27 cellular contexts compared by ENCODE assay signal in genomic region chrX:22689290-22689689, GRCh38.
DNase-seq lines count a peak whose midpoint lies in the region; ATAC-seq and TF ChIP-seq lines count a peak whose summit lies in the region.
"Had no signal": no experiment of that assay in that cellular context is flagged by ENCODE, and none has a peak within 500 bp of the region (broad histone marks: within the 10 kb centered on the region; RNA-seq: fewer than 3 reads in every experiment).

No MANE protein-coding gene starts in this region.

- ATAC-seq in GM18870 (IDR thresholded peaks at IDR 0.05; ENCODE audit: unreplicated experiment) (no peak), HG03045 (IDR thresholded peaks at IDR 0.05; ENCODE audit: unreplicated experiment) (no peak)
- ATAC-seq: activated T-cell treated with anti-CD3 and anti-CD28 coated beads, Interleukin-2, amount 50 U/mL, for 4 hours; left lung; natural killer cell treated with Interleukin-12 subunit alpha and Interleukin-12 subunit beta and Interleukin-15 and Interleukin-18, amount 100 ng/mL, for 72 hours; pancreas; stimulated activated naive B cell treated with anti-CD40 and anti-IgM and Interleukin-4, amounts not matched to agents 10 μg/mL and 1 μg/mL and 100 μg/mL, for 72 hours had no signal

- H3K27ac ChIP-seq in HUES6 (ENCODE audit: low read depth, low read length), result peak overlapping the region; percentile 84
- H3K27ac ChIP-seq in left ventricle myocardium inferior (replicated peaks), result no peak overlapping the region
- H3K27ac ChIP-seq: adrenal gland, heart left ventricle, HL-60, left lung, pancreas, right atrium auricular region had no signal

- H3K9ac ChIP-seq in HUES6 (ENCODE audit: low read length), result peak overlapping the region; percentile 43

- peak; percentile 27 for DNase-seq in EH (ENCODE audit: low read depth)
- peak; percentile 52 for DNase-seq in dermis blood vessel endothelial cell
- DNase-seq in kidney tubule cell (ENCODE audit: low spot score), result peak; percentile 4
- no peak for DNase-seq in activated gamma-delta T cell (lab: John Stamatoyannopoulos, UW)
- no peak for DNase-seq in left ventricle myocardium inferior
- DNase-seq: activated CD4-positive, alpha-beta T cell treated with anti-CD3 and anti-CD28 coated beads, Interleukin-2, amount 10 ng/mL, durations not matched to agents 24 days and 14 days; activated naive CD4-positive, alpha-beta T cell treated with Interleukin-2 at 50 U/mL for 16 hours; activated T-cell treated with anti-CD3 and anti-CD28 coated beads, Interleukin-2, amount 50 U/mL, for 4 hours; DMS79 treated with DMSO at 0.1 percent for 48 hours; heart left ventricle; left lung; NCI-H1092; NCI-H1930; NCI-H345; NCI-H82; pancreas; stimulated activated CD4-positive, alpha-beta T cell treated with anti-CD3 and anti-CD28 coated beads, Interleukin-12 subunit alpha, Interleukin-12 subunit beta, amount 100 ng/mL, for 4 hours; stimulated activated CD4-positive, alpha-beta T cell treated with anti-CD3 and anti-CD28 coated beads, Interleukin-4, amount 100 ng/mL, for 24 hours; stimulated activated naive B cell treated with anti-CD40 and anti-IgM and Interleukin-4, amounts not matched to agents 10 μg/mL and 1 μg/mL and 100 μg/mL, for 72 hours; uterus had no signal

- no peaks in the 10 kb centered on the region for H3K36me3 ChIP-seq in HUES6 (ENCODE audit: control insufficient read depth, insufficient read depth, low read length)
- H3K36me3 ChIP-seq in left ventricle myocardium inferior, result no peaks in the 10 kb centered on the region
- H3K36me3 ChIP-seq: adrenal gland, heart left ventricle, left lung, pancreas, right atrium auricular region, uterus had no signal

- H3K4me3 ChIP-seq in HUES6 (ENCODE audit: low read depth, low read length) (no peak overlapping the region), left ventricle myocardium inferior (no peak overlapping the region)
- H3K4me3 ChIP-seq: adrenal gland, heart left ventricle, left lung, pancreas, right atrium auricular region, uterus had no signal

- no peaks in the 10 kb centered on the region; the same call in 1 of the 2 replicates for H3K27me3 ChIP-seq in HUES6 (ENCODE audit: control insufficient read depth, insufficient read depth, low read length)
- no peaks in the 10 kb centered on the region for H3K27me3 ChIP-seq in left ventricle myocardium inferior (ENCODE audit: low read depth)
- H3K27me3 ChIP-seq: adrenal gland, heart left ventricle, left lung, right atrium auricular region, uterus had no signal

- TF ChIP-seq CTCF in left ventricle myocardium inferior (IDR thresholded peaks at IDR 0.05; ENCODE audit: borderline replicate concordance), result no peak

- peaks cover 22% of the 10 kb centered on the region for H3K4me1 ChIP-seq in HUES6 (ENCODE audit: control insufficient read depth, insufficient read depth, low read length)
- no peaks in the 10 kb centered on the region for H3K4me1 ChIP-seq in left ventricle myocardium inferior
- H3K4me1 ChIP-seq: adrenal gland, heart left ventricle, left lung, pancreas, right atrium auricular region, uterus had no signal

- H3K9me3 ChIP-seq in HUES6 (ENCODE audit: control insufficient read depth, insufficient read depth, low read depth, low read length), result no peaks in the 10 kb centered on the region
- no peaks in the 10 kb centered on the region for H3K9me3 ChIP-seq in left ventricle myocardium inferior (replicated peaks)
- H3K9me3 ChIP-seq: adrenal gland, heart left ventricle, left lung, pancreas, right atrium auricular region, uterus had no signal

- intact Hi-C loops in left ventricle myocardium inferior (cut with micrococcal nuclease), result no loop called here

Comparison
In these comparisons a context has a peak if more than half of its experiments do, and no peak if none do; other contexts are left out.
1. DNase-seq: peak in EH (single experiment), dermis blood vessel endothelial cell (single experiment) and kidney tubule cell (single experiment); none in activated gamma-delta T cell (single experiment) and left ventricle myocardium inferior (single experiment).